9 cellular contexts compared by ENCODE assay signal in genomic region chr5:32217886-32218396, GRCh38. TPM values are rescaled to one million over a fixed set of nuclear protein-coding genes. Genes with fewer than 3 reads are reported as not detected.
DNase-seq lines count a peak whose midpoint lies in the region; ATAC-seq and TF ChIP-seq lines count a peak whose summit lies in the region.
"Had no signal": no experiment of that assay in that cellular context is flagged by ENCODE, and none has a peak within 500 bp of the region (broad histone marks: within the 10 kb centered on the region; RNA-seq: fewer than 3 reads in every experiment).

No MANE protein-coding gene starts in this region.

- peak overlapping the region; percentile 48 to 93 (median 86) for H3K27ac ChIP-seq in tibial nerve
- H3K27ac ChIP-seq: C4-2B had no signal

- H3K4me1 ChIP-seq in tibial nerve = peaks cover 0 to 32% (median 16%) of the 10 kb centered on the region in 4 donors

- H3K27me3 ChIP-seq in tibial nerve = no peaks in the 10 kb centered on the region

- no peaks in the 10 kb centered on the region for H3K36me3 ChIP-seq in tibial nerve

- WGBS in tibial nerve, 2 donors = 35 to 44% methylated on average over 12 of the region's 12 CpGs

- in situ Hi-C loops in G401 (cut with HindIII; ENCODE audit: low sequenced_read_pairs) = no loop called here

- TF ChIP-seq EP300 in tibial nerve (IDR thresholded peaks at IDR 0.05) = peak; percentile 52 to 90

- no peaks in the 10 kb centered on the region for H3K9me3 ChIP-seq in tibial nerve

- DNase-seq in SIG-M5 treated with dmso at 0.1 percent for 504 hours (lab: John Stamatoyannopoulos, UW; ENCODE audit: unreplicated experiment) = peak; percentile 27
- no peak for DNase-seq in SIG-M5 (lab: John Stamatoyannopoulos, UW)
- DNase-seq in SHP77 treated with DMSO at 0.1 percent for 48 hours (lab: John Stamatoyannopoulos, UW) = peak; percentile 55
- DNase-seq in left cardiac atrium = no peak
- peak in 1 of 2 donors; percentile 65 for DNase-seq in tibial nerve (ENCODE audit: low spot score in 2 of 2)
- no peak for DNase-seq in activated CD4-positive, alpha-beta T cell treated with anti-CD3 and anti-CD28 coated beads, Interleukin-2, amount 50 U/mL, for 1 hour
- no peak for DNase-seq in G401 (ENCODE audit: low spot score)

- no peak for TF ChIP-seq POLR2A in tibial nerve (IDR thresholded peaks at IDR 0.05)

- intact Hi-C loops in left cardiac atrium (cut with DNase I) = no loop called here

- H3K4me3 ChIP-seq in tibial nerve = no peak overlapping the region

- ATAC-seq in left cardiac atrium (peak; percentile 68 to 75), GM21576 (IDR thresholded peaks at IDR 0.05; ENCODE audit: unreplicated experiment) (no peak)

- TF ChIP-seq CTCF in tibial nerve (IDR thresholded peaks at IDR 0.05) = no peak

RNA-seq across cellular contexts. Expression of gene GOLPH3, which starts 43.8 kb away (rescaled TPM):
- total RNA-seq in left cardiac atrium (10 to 100 TPM; 48.0 to 72.2 TPM), tibial nerve (100 to 1,000 TPM in 2 of 4 donors, 10 to 100 TPM in 2; 90.6 to 115 (median 102) TPM)
- 69.7 and 90.4 TPM in 2 replicates for total RNA-seq in G401 (2014; rRNA removed; shearing (Covaris generic))

Comparison
In these comparisons a context has a peak if more than half of its experiments do, and no peak if none do; other contexts are left out.
1. DNase-seq: peak in SIG-M5 treated with dmso at 0.1 percent for 504 hours (single experiment) and SHP77 treated with DMSO at 0.1 percent for 48 hours (single experiment); none in SIG-M5 (single experiment), left cardiac atrium (single experiment), activated CD4-positive, alpha-beta T cell treated with anti-CD3 and anti-CD28 coated beads, Interleukin-2, amount 50 U/mL, for 1 hour (single experiment) and G401 (single experiment).